In genomic region chr12:57208946-57209282, GRCh38 we compare ENCODE assay signal across 24 cellular contexts. TPM values are rescaled to one million over a fixed set of nuclear protein-coding genes. Genes with fewer than 3 reads are reported as not detected.
A peak's percentile ranks its signal among the peaks of the same experiment; 100 is the strongest.
DNase-seq lines count a peak whose midpoint lies in the region; ATAC-seq and TF ChIP-seq lines count a peak whose summit lies in the region.
"Had no signal": no experiment of that assay in that cellular context is flagged by ENCODE, and none has a peak within 500 bp of the region (broad histone marks: within the 10 kb centered on the region; RNA-seq: fewer than 3 reads in every experiment).

No MANE protein-coding gene starts in this region.

- TF ChIP-seq CTCF in left ventricle myocardium inferior (IDR thresholded peaks at IDR 0.05; ENCODE audit: borderline replicate concordance) (no peak), GM10266 (IDR thresholded peaks at IDR 0.05; ENCODE audit: control insufficient read depth, insufficient read depth, low read depth, missing control alignments) (no peak)

- no peaks in the 10 kb centered on the region for H3K27me3 ChIP-seq in left ventricle myocardium inferior (ENCODE audit: low read depth)

- intact Hi-C loops in left ventricle myocardium inferior (cut with micrococcal nuclease), result no loop called here

- in situ Hi-C loops in G401 (cut with HindIII; ENCODE audit: low sequenced_read_pairs), result no loop called here

- no peaks in the 10 kb centered on the region for H3K9me3 ChIP-seq in left ventricle myocardium inferior (replicated peaks)
- H3K9me3 ChIP-seq: A549; BLaER1 treated with 17β-estradiol and CSF1 and Interleukin-3, amounts not matched to agents 10 nM and 100 nM; esophagus muscularis mucosa; neutrophil had no signal

- H3K36me3 ChIP-seq in left ventricle myocardium inferior, result peaks cover 77% of the 10 kb centered on the region
- H3K36me3 ChIP-seq: neutrophil had no signal

- DNase-seq in G401 (ENCODE audit: low spot score) (peak; percentile 70), cerebellum (ENCODE audit: low spot score) (peak; percentile 59), left ventricle myocardium inferior (peak; percentile 84), nucleus accumbens (lab: John Stamatoyannopoulos, UW) (peak in 49 of 56 donors; percentile 7 to 83 (median 56)), GM10266 (ENCODE audit: extremely low spot score) (no peak)
- DNase-seq in stimulated activated CD8-positive, alpha-beta memory T cell treated with anti-CD3 and anti-CD28 coated beads, Interleukin-4, amount 100 ng/mL, for 48 hours, result no peak
- DNase-seq: activated CD4-positive, alpha-beta T cell treated with anti-CD3 and anti-CD28 coated beads for 48 hours; effector CD8-positive, alpha-beta T cell; GF-D8; KG1; MV-4-11; NCI-H1694; NCI-H82; PC-3; T-cell had no signal

- no peak overlapping the region for H3K4me3 ChIP-seq in left ventricle myocardium inferior
- H3K4me3 ChIP-seq: A549; BLaER1 treated with 17β-estradiol and CSF1 and Interleukin-3, amounts not matched to agents 10 nM and 100 nM; cardiac muscle cell; esophagus muscularis mucosa; GM23338 had no signal

- H3K4me1 ChIP-seq in left ventricle myocardium inferior, result peaks cover 42% of the 10 kb centered on the region

- ATAC-seq in HG03457 (IDR thresholded peaks at IDR 0.05; ENCODE audit: unreplicated experiment) (no peak), HG03571 (IDR thresholded peaks at IDR 0.05; ENCODE audit: unreplicated experiment) (no peak)
- ATAC-seq: A549, GM23338, PC-3, T-cell had no signal

- H3K27ac ChIP-seq in left ventricle myocardium inferior (replicated peaks), result peak overlapping the region; percentile 80
- H3K27ac ChIP-seq: A549; BLaER1 treated with 17β-estradiol and CSF1 and Interleukin-3, amounts not matched to agents 10 nM and 100 nM; cardiac muscle cell; neutrophil had no signal

RNA-seq across cellular contexts. Expression of gene NXPH4, which starts 7.7 kb away (rescaled TPM):
- 0.49 TPM in 1 of 2 replicates, not detected in the other for total RNA-seq in G401 (2014; rRNA removed; shearing (Covaris generic))
- total RNA-seq in cerebellum, result 11.0 TPM
- total RNA-seq in left ventricle myocardium inferior, result 0.44 TPM
- total RNA-seq: esophagus muscularis mucosa, liver had no signal

RNA-seq across cellular contexts. Expression of gene SHMT2, which starts 20.6 kb away (rescaled TPM):
- total RNA-seq in G401 (2014; rRNA removed; shearing (Covaris generic)), result 160 and 174 TPM in 2 replicates
- total RNA-seq in cerebellum (34.8 TPM), left ventricle myocardium inferior (22.9 TPM)

RNA-seq across cellular contexts. Expression of gene STAC3, which starts 42.1 kb away (rescaled TPM):
- 0.14 TPM in 1 of 2 replicates, not detected in the other for total RNA-seq in G401 (2014; rRNA removed; shearing (Covaris generic))
- total RNA-seq in cerebellum (0.54 TPM), left ventricle myocardium inferior (0.69 TPM)

Comparison
In these comparisons a context has a peak if more than half of its experiments do, and no peak if none do; other contexts are left out.
1. DNase-seq: peak in G401 (single experiment), cerebellum (single experiment), left ventricle myocardium inferior (single experiment) and nucleus accumbens (49 of 56); none in stimulated activated CD8-positive, alpha-beta memory T cell treated with anti-CD3 and anti-CD28 coated beads, Interleukin-4, amount 100 ng/mL, for 48 hours (single experiment) and GM10266 (single experiment).